8 cellular contexts compared by ENCODE assay signal in genomic region chr1:15524283-15525042, GRCh38. TPM values are rescaled to one million over a fixed set of nuclear protein-coding genes. Genes with fewer than 3 reads are reported as not detected.
DNase-seq lines count a peak whose midpoint lies in the region; ATAC-seq and FAIRE-seq lines count a peak whose summit lies in the region.

No MANE protein-coding gene starts in this region.

- peak overlapping the region; percentile 18 to 100 for H2BK12ac ChIP-seq in mesenchymal stem cell (ENCODE audit: low read length in 2 of 2)

- peaks cover 16% of the 10 kb centered on the region for H3K79me1 ChIP-seq in mesenchymal stem cell (replicated peaks; ENCODE audit: low read length, poor library complexity, severe bottlenecking)

- FAIRE-seq in HTR-8/SVneo (lab: Jason Lieb, UNC), result no peak

- peak; percentile 37 for ATAC-seq in GM21367 (IDR thresholded peaks at IDR 0.05; ENCODE audit: unreplicated experiment)
- peak; percentile 59 for ATAC-seq in activated CD8-positive, alpha-beta memory T cell treated with anti-CD3 and anti-CD28 coated beads, Interleukin-2, amount 10 ng/mL, durations not matched to agents 7 days and 5 days
- ATAC-seq in effector memory CD8-positive, alpha-beta T cell (replicated peaks), result peak; percentile 52

- H2BK5ac ChIP-seq in mesenchymal stem cell (ENCODE audit: low read depth, low read length, poor library complexity, severe bottlenecking), result peak overlapping the region; percentile 90

- H3K18ac ChIP-seq in mesenchymal stem cell (ENCODE audit: low read depth in 1 of 2, low read length in 2 of 2), result peak overlapping the region; percentile 85 to 100

- peak overlapping the region; percentile 100 for H2BK15ac ChIP-seq in mesenchymal stem cell (ENCODE audit: low read depth, poor library complexity, severe bottlenecking)

- peaks cover 0 to 5% (median 2%) of the 10 kb centered on the region in 3 donors for H3K36me3 Mint-ChIP-seq in CD8-positive, alpha-beta memory T cell
- peaks cover 5% of the 10 kb centered on the region for H3K36me3 Mint-ChIP-seq in activated CD8-positive, alpha-beta memory T cell treated with anti-CD3 and anti-CD28 coated beads, Interleukin-2, amount 10 ng/mL, durations not matched to agents 7 days and 5 days
- H3K36me3 Mint-ChIP-seq in effector memory CD8-positive, alpha-beta T cell (ENCODE audit: insufficient read depth), result peaks cover 30% of the 10 kb centered on the region

- H3K9me3 ChIP-seq in CD8-positive, alpha-beta memory T cell (ENCODE audit: low read length), result no peaks in the 10 kb centered on the region
- no peaks in the 10 kb centered on the region for H3K9me3 ChIP-seq in mesenchymal stem cell (ENCODE audit: control insufficient read depth, low read length)

- H2AK5ac ChIP-seq in mesenchymal stem cell (ENCODE audit: low read length, severe bottlenecking), result no peak overlapping the region

- peak overlapping the region in 1 of 2 experiments; percentile 98 for H3K14ac ChIP-seq in mesenchymal stem cell (ENCODE audit: low read length in 2 of 2)

- peak overlapping the region; percentile 92 for H3K9ac ChIP-seq in mesenchymal stem cell (ENCODE audit: low read length)

- H3K23ac ChIP-seq in mesenchymal stem cell (ENCODE audit: low read length in 2 of 2), result no peak overlapping the region

- peaks cover 48 to 60% (median 56%) of the 10 kb centered on the region in 3 donors for H3K4me1 Mint-ChIP-seq in CD8-positive, alpha-beta memory T cell
- peaks cover 55% of the 10 kb centered on the region for H3K4me1 Mint-ChIP-seq in activated CD8-positive, alpha-beta memory T cell treated with anti-CD3 and anti-CD28 coated beads, Interleukin-2, amount 10 ng/mL, durations not matched to agents 7 days and 5 days
- H3K4me1 Mint-ChIP-seq in effector memory CD8-positive, alpha-beta T cell (ENCODE audit: low read depth in 2 of 2), result peaks cover 32 to 38% of the 10 kb centered on the region in 2 donors

- H3K4me2 ChIP-seq in mesenchymal stem cell (ENCODE audit: low read length, poor library complexity, severe bottlenecking), result no peak overlapping the region

- H3K9me3 Mint-ChIP-seq in CD8-positive, alpha-beta memory T cell, result no peaks in the 10 kb centered on the region
- no peaks in the 10 kb centered on the region for H3K9me3 Mint-ChIP-seq in activated CD8-positive, alpha-beta memory T cell treated with anti-CD3 and anti-CD28 coated beads, Interleukin-2, amount 10 ng/mL, durations not matched to agents 7 days and 5 days (ENCODE audit: low read depth)
- no peaks in the 10 kb centered on the region for H3K9me3 Mint-ChIP-seq in effector memory CD8-positive, alpha-beta T cell

- POLR2A ChIA-PET in CD8-positive, alpha-beta memory T cell (lab: Charles Lee), result no interaction called here

- H3K27ac Mint-ChIP-seq in CD8-positive, alpha-beta memory T cell, result peak overlapping the region; percentile 92 to 100 (median 100)
- peak overlapping the region; percentile 100 for H3K27ac Mint-ChIP-seq in activated CD8-positive, alpha-beta memory T cell treated with anti-CD3 and anti-CD28 coated beads, Interleukin-2, amount 10 ng/mL, durations not matched to agents 7 days and 5 days
- peak overlapping the region; percentile 99 to 100 for H3K27ac Mint-ChIP-seq in effector memory CD8-positive, alpha-beta T cell

- peaks cover 0 to 1% of the 10 kb centered on the region in 2 donors for H3K27me3 Mint-ChIP-seq in CD8-positive, alpha-beta memory T cell
- no peaks in the 10 kb centered on the region for H3K27me3 Mint-ChIP-seq in activated CD8-positive, alpha-beta memory T cell treated with anti-CD3 and anti-CD28 coated beads, Interleukin-2, amount 10 ng/mL, durations not matched to agents 7 days and 5 days
- H3K27me3 Mint-ChIP-seq in effector memory CD8-positive, alpha-beta T cell, result no peaks in the 10 kb centered on the region

- peak overlapping the region; percentile 46 to 94 for H3K4ac ChIP-seq in mesenchymal stem cell (ENCODE audit: low read depth in 1 of 2, low read length in 2 of 2)

- H3K4me3 ChIP-seq in CD8-positive, alpha-beta memory T cell (ENCODE audit: low read length), result peak overlapping the region; percentile 74
- H3K4me3 ChIP-seq in mesenchymal stem cell (ENCODE audit: insufficient read depth in 1 of 2, low read depth in 1 of 2, low read length in 2 of 2), result peak overlapping the region; percentile 74 to 82

- H4K8ac ChIP-seq in mesenchymal stem cell (ENCODE audit: low read length), result peak overlapping the region; percentile 86

- H3K4me1 ChIP-seq in CD8-positive, alpha-beta memory T cell (ENCODE audit: insufficient read depth, low read length), result peaks cover 21% of the 10 kb centered on the region
- H3K4me1 ChIP-seq in mesenchymal stem cell (ENCODE audit: control insufficient read depth, insufficient read depth, low read depth, low read length), result peaks cover 6% of the 10 kb centered on the region

- H2AFZ ChIP-seq in mesenchymal stem cell (ENCODE audit: low read depth, low read length), result peak overlapping the region; percentile 94

- H3K36me3 ChIP-seq in CD8-positive, alpha-beta memory T cell (ENCODE audit: insufficient read depth, low read length), result no peaks in the 10 kb centered on the region
- peaks cover 0 to 5% of the 10 kb centered on the region in 2 experiments for H3K36me3 ChIP-seq in mesenchymal stem cell (ENCODE audit: control insufficient read depth in 1 of 2, insufficient read depth in 2 of 2, low read depth in 1 of 2, low read length in 2 of 2)

- DNase-seq in CD8-positive, alpha-beta memory T cell, result peak; percentile 98 to 100 (median 100)
- DNase-seq in HTR-8/SVneo (ENCODE audit: insufficient read length, low spot score) (peak; percentile 87), NOMO-1 (lab: John Stamatoyannopoulos, UW; ENCODE audit: unreplicated experiment in 2 of 2) (peak; percentile 94 to 98), mesenchymal stem cell (peak; percentile 98)
- DNase-seq in activated CD8-positive, alpha-beta memory T cell treated with anti-CD3 and anti-CD28 coated beads, Interleukin-2, amount 10 ng/mL, durations not matched to agents 7 days and 5 days, result peak; percentile 100
- DNase-seq in effector memory CD8-positive, alpha-beta T cell, result peak; percentile 99 to 100 (median 100)
- DNase-seq in stimulated activated CD8-positive, alpha-beta memory T cell treated with anti-CD3 and anti-CD28 coated beads, Interleukin-12 subunit alpha, Interleukin-12 subunit beta, amount 100 ng/mL, for 24 hours (ENCODE audit: extremely low read depth), result peak; percentile 99

- peak overlapping the region; percentile 86 for H2BK120ac ChIP-seq in mesenchymal stem cell (ENCODE audit: low read depth, low read length)

- H4K91ac ChIP-seq in mesenchymal stem cell (ENCODE audit: low read length), result peak overlapping the region; percentile 95

- no peaks in the 10 kb centered on the region for H3K27me3 ChIP-seq in CD8-positive, alpha-beta memory T cell (ENCODE audit: insufficient read depth, low read length, poor library complexity, severe bottlenecking)
- H3K27me3 ChIP-seq in mesenchymal stem cell (ENCODE audit: control insufficient read depth in 1 of 2, insufficient read depth in 1 of 2, low read length in 2 of 2), result no peaks in the 10 kb centered on the region

- peak overlapping the region; percentile 79 to 98 (median 88) for H3K4me3 Mint-ChIP-seq in CD8-positive, alpha-beta memory T cell
- peak overlapping the region; percentile 87 for H3K4me3 Mint-ChIP-seq in activated CD8-positive, alpha-beta memory T cell treated with anti-CD3 and anti-CD28 coated beads, Interleukin-2, amount 10 ng/mL, durations not matched to agents 7 days and 5 days
- H3K4me3 Mint-ChIP-seq in effector memory CD8-positive, alpha-beta T cell, result peak overlapping the region; percentile 81 to 82

- CTCF ChIA-PET in CD8-positive, alpha-beta memory T cell (lab: Charles Lee), result no interaction called here
- CTCF ChIA-PET in activated CD8-positive, alpha-beta memory T cell treated with anti-CD3 and anti-CD28 coated beads, Interleukin-2, amount 10 ng/mL, durations not matched to agents 7 days and 5 days (lab: Charles Lee), result interaction anchor here (1.0 to 1.3 kb wide), 3 partner anchors 55 to 217 kb away, joined by 3 to 4 read pairs (median 3); no protein-coding TSS in a partner anchor

- H3K27ac ChIP-seq in CD8-positive, alpha-beta memory T cell (ENCODE audit: low read depth, low read length), result peak overlapping the region; percentile 91
- peak overlapping the region; percentile 94 for H3K27ac ChIP-seq in mesenchymal stem cell (ENCODE audit: low read length, poor library complexity, severe bottlenecking)

- under 1% methylated on average over 61 of the region's 87 CpGs for WGBS in mesenchymal stem cell

RNA-seq across cellular contexts. Expression of gene CASP9, which starts 0.4 kb away (rescaled TPM):
- total RNA-seq in CD8-positive, alpha-beta memory T cell, result 1 to 10 TPM; 9.2 to 9.6 TPM
- 9.8 TPM for polyA plus RNA-seq in CD8-positive, alpha-beta memory T cell
- total RNA-seq in activated CD8-positive, alpha-beta memory T cell treated with anti-CD3 and anti-CD28 coated beads, Interleukin-2, amount 10 ng/mL, durations not matched to agents 7 days and 5 days, result 10 to 100 TPM; 17.7 to 19.0 TPM
- 5.6 TPM for polyA plus RNA-seq in mesenchymal stem cell (2013, experiment 1 of 2)
- 5.3 TPM for polyA plus RNA-seq in mesenchymal stem cell (2013, experiment 2 of 2)

RNA-seq across cellular contexts. Expression of gene DNAJC16, which starts 2.2 kb away (rescaled TPM):
- 10 to 100 TPM; 19.4 to 22.0 TPM for total RNA-seq in CD8-positive, alpha-beta memory T cell
- 9.1 TPM for polyA plus RNA-seq in CD8-positive, alpha-beta memory T cell
- 10 to 100 TPM; 14.9 to 18.1 TPM for total RNA-seq in activated CD8-positive, alpha-beta memory T cell treated with anti-CD3 and anti-CD28 coated beads, Interleukin-2, amount 10 ng/mL, durations not matched to agents 7 days and 5 days
- polyA plus RNA-seq in mesenchymal stem cell (2013, experiment 1 of 2), result 12.3 TPM
- 12.0 TPM for polyA plus RNA-seq in mesenchymal stem cell (2013, experiment 2 of 2)

RNA-seq across cellular contexts. Expression of gene CELA2B, which starts 48.6 kb away (rescaled TPM):
- total RNA-seq in CD8-positive, alpha-beta memory T cell, result not detected
- polyA plus RNA-seq in CD8-positive, alpha-beta memory T cell, result not detected
- total RNA-seq in activated CD8-positive, alpha-beta memory T cell treated with anti-CD3 and anti-CD28 coated beads, Interleukin-2, amount 10 ng/mL, durations not matched to agents 7 days and 5 days, result not detected
- polyA plus RNA-seq in mesenchymal stem cell (2013, experiment 1 of 2), result not detected
- not detected for polyA plus RNA-seq in mesenchymal stem cell (2013, experiment 2 of 2)

Comparison
In these comparisons a context has a peak if more than half of its experiments do, and no peak if none do; other contexts are left out.
1. Peak in every context shown above with its lines: DNase-seq, ATAC-seq, H3K4me3 ChIP-seq and H3K27ac ChIP-seq.